Comparison of ENCODE assay signal across 1 cellular context in the genomic region with DNA sequence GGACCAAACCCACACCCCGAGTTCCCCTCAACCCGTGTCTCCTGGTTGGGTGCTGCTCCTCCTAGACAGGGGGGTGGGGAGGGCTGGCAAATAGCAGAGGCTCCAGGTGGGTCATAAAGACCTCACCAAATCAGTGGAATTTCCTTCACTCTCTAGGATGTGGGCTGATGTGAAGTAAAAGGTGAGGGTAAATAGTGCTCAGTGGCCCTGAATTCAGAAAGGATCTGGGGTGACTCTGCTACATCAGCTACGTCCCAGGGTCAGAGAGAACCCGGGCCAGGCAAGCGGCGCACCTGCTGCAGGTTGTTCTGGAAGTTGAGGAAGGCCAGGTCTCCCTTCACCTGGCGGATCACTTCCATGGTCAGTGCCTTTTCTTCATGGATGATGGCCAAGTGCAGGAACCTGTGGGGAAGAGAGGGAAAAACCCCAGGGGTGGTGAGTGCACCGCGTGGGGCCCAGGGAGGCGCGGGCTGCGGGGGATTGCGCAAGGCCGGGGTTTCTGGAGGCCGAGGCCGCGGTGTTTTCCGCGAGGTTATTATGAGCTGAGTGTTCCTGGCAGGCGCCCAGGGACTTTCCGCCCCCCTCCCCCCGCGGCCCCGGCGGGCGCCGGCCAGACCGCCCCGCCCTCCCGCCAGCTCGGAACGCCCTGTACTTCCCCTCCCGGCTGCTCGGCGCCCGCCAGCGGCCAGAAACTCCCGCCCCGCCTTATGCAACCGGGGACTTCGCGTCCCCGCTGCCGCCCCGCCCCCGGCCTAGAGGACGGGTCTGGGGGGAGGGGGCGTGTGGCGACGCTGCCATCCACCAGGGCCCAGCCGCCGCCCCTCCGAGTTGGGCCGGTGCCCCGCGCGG.
TF ChIP-seq lines count a peak whose summit lies in the region.

No MANE protein-coding gene starts in this region.

TF ChIP-seq in HepG2, 621 proteins besides CTCF, POLR2A, EP300 and RAD21 (continued from another document and continues in another):
- TF ChIP-seq, protein P1, sequence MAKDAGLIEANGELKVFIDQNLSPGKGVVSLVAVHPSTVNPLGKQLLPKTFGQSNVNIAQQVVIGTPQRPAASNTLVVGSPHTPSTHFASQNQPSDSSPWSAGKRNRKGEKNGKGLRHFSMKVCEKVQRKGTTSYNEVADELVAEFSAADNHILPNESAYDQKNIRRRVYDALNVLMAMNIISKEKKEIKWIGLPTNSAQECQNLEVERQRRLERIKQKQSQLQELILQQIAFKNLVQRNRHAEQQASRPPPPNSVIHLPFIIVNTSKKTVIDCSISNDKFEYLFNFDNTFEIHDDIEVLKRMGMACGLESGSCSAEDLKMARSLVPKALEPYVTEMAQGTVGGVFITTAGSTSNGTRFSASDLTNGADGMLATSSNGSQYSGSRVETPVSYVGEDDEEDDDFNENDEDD (CRISPR knock-in tag; IDR thresholded peaks at IDR 0.05; ENCODE audit: borderline replicate concordance), result peak; percentile 97
- TF ChIP-seq SOX6 (IDR thresholded peaks at IDR 0.05) (no peak), SOX6 (CRISPR knock-in tag; IDR thresholded peaks at IDR 0.05) (peak; percentile 95), ZNF441 (CRISPR knock-in tag; IDR thresholded peaks at IDR 0.05; ENCODE audit: borderline replicate concordance) (peak; percentile 89), CHD4 (IDR thresholded peaks at IDR 0.05; ENCODE audit: borderline replicate concordance, low read length) (peak; percentile 74), CEBPB (IDR thresholded peaks at IDR 0.05; ENCODE audit: borderline replicate concordance, low read depth, low read length) (peak; percentile 100), DNMT1 (CRISPR knock-in tag; IDR thresholded peaks at IDR 0.05) (peak; percentile 96), ZNF607 (CRISPR knock-in tag; IDR thresholded peaks at IDR 0.05; ENCODE audit: borderline replicate concordance) (peak; percentile 98), NBN (conservative IDR thresholded peaks at IDR 0.05) (no peak), SIX4 (CRISPR knock-in tag; IDR thresholded peaks at IDR 0.05) (peak; percentile 88; the same call in 1 of the 2 replicates), JUND (CRISPR knock-in tag; IDR thresholded peaks at IDR 0.05) (peak; percentile 82; the same call in 1 of the 2 replicates), HES4 (CRISPR knock-in tag; IDR thresholded peaks at IDR 0.05; ENCODE audit: borderline replicate concordance) (peak; percentile 7; the same call in 1 of the 2 replicates), TBL1XR1 (IDR thresholded peaks at IDR 0.05; ENCODE audit: borderline replicate concordance, low read length, partially characterized antibody) (peak; percentile 92), ZNF468 (CRISPR knock-in tag; IDR thresholded peaks at IDR 0.05) (peak; percentile 89), CENPT (CRISPR knock-in tag; IDR thresholded peaks at IDR 0.05; ENCODE audit: low read depth) (peak; percentile 56; the same call in 1 of the 2 replicates), NR3C1 (CRISPR knock-in tag; IDR thresholded peaks at IDR 0.05) (0 out of 2 replicates have a peak, but pooled peaks have one; percentile 51), RAD51 (IDR thresholded peaks at IDR 0.05; ENCODE audit: borderline replicate concordance) (no peak), REPIN1 (CRISPR knock-in tag; IDR thresholded peaks at IDR 0.05; ENCODE audit: borderline replicate concordance, low read depth) (peak; percentile 96), ZNF333 (CRISPR knock-in tag; IDR thresholded peaks at IDR 0.05; ENCODE audit: borderline replicate concordance) (peak; percentile 99), ZNF782 (CRISPR knock-in tag; IDR thresholded peaks at IDR 0.05; ENCODE audit: borderline replicate concordance) (peak; percentile 99), ZNF552 (CRISPR knock-in tag; IDR thresholded peaks at IDR 0.05; ENCODE audit: borderline replicate concordance) (peak; percentile 90), ZNF781 (CRISPR knock-in tag; IDR thresholded peaks at IDR 0.05; ENCODE audit: borderline replicate concordance, not compliant biosample characterization) (peak; percentile 90), IKZF4 (CRISPR knock-in tag; IDR thresholded peaks at IDR 0.05; ENCODE audit: borderline replicate concordance, low read depth, not compliant biosample characterization) (peak; percentile 86), ZNF124 (CRISPR knock-in tag; IDR thresholded peaks at IDR 0.05) (peak; percentile 99), ZNF878 (CRISPR knock-in tag; IDR thresholded peaks at IDR 0.05) (no peak), YEATS2 (CRISPR knock-in tag; IDR thresholded peaks at IDR 0.05; ENCODE audit: borderline replicate concordance) (peak; percentile 94), NR2F2 (IDR thresholded peaks at IDR 0.05; ENCODE audit: borderline replicate concordance, low read depth) (no peak), CREB1 (IDR thresholded peaks at IDR 0.05) (peak; percentile 13; the same call in 1 of the 2 replicates), CREB1 (CRISPR knock-in tag; IDR thresholded peaks at IDR 0.05) (no peak), REL (CRISPR knock-in tag; conservative IDR thresholded peaks at IDR 0.05) (no peak), YY1 (IDR thresholded peaks at IDR 0.05; ENCODE audit: insufficient read depth, insufficient replicate concordance, low read depth, low read length) (peak; percentile 79), U2AF1 (optimal IDR thresholded peaks at IDR 0.05; ENCODE audit: low read depth, low read length) (peak; percentile 34), ZNF724P (CRISPR knock-in tag; IDR thresholded peaks at IDR 0.05; ENCODE audit: borderline replicate concordance) (peak; percentile 71; the same call in 1 of the 2 replicates)
- TF ChIP-seq, protein P2, sequence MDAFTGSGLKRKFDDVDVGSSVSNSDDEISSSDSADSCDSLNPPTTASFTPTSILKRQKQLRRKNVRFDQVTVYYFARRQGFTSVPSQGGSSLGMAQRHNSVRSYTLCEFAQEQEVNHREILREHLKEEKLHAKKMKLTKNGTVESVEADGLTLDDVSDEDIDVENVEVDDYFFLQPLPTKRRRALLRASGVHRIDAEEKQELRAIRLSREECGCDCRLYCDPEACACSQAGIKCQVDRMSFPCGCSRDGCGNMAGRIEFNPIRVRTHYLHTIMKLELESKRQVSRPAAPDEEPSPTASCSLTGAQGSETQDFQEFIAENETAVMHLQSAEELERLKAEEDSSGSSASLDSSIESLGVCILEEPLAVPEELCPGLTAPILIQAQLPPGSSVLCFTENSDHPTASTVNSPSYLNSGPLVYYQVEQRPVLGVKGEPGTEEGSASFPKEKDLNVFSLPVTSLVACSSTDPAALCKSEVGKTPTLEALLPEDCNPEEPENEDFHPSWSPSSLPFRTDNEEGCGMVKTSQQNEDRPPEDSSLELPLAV (CRISPR knock-in tag; conservative IDR thresholded peaks at IDR 0.05; ENCODE audit: low read depth), result no peak
- TF ChIP-seq, protein P3, sequence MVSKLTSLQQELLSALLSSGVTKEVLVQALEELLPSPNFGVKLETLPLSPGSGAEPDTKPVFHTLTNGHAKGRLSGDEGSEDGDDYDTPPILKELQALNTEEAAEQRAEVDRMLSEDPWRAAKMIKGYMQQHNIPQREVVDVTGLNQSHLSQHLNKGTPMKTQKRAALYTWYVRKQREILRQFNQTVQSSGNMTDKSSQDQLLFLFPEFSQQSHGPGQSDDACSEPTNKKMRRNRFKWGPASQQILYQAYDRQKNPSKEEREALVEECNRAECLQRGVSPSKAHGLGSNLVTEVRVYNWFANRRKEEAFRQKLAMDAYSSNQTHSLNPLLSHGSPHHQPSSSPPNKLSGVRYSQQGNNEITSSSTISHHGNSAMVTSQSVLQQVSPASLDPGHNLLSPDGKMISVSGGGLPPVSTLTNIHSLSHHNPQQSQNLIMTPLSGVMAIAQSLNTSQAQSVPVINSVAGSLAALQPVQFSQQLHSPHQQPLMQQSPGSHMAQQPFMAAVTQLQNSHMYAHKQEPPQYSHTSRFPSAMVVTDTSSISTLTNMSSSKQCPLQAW (CRISPR knock-in tag; IDR thresholded peaks at IDR 0.05), result peak; percentile 98
- TF ChIP-seq, protein P4, sequence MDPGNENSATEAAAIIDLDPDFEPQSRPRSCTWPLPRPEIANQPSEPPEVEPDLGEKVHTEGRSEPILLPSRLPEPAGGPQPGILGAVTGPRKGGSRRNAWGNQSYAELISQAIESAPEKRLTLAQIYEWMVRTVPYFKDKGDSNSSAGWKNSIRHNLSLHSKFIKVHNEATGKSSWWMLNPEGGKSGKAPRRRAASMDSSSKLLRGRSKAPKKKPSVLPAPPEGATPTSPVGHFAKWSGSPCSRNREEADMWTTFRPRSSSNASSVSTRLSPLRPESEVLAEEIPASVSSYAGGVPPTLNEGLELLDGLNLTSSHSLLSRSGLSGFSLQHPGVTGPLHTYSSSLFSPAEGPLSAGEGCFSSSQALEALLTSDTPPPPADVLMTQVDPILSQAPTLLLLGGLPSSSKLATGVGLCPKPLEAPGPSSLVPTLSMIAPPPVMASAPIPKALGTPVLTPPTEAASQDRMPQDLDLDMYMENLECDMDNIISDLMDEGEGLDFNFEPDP (CRISPR knock-in tag; conservative IDR thresholded peaks at IDR 0.05), result peak; percentile 96; the same call in 1 of the 2 replicates
- TF ChIP-seq, protein P5, sequence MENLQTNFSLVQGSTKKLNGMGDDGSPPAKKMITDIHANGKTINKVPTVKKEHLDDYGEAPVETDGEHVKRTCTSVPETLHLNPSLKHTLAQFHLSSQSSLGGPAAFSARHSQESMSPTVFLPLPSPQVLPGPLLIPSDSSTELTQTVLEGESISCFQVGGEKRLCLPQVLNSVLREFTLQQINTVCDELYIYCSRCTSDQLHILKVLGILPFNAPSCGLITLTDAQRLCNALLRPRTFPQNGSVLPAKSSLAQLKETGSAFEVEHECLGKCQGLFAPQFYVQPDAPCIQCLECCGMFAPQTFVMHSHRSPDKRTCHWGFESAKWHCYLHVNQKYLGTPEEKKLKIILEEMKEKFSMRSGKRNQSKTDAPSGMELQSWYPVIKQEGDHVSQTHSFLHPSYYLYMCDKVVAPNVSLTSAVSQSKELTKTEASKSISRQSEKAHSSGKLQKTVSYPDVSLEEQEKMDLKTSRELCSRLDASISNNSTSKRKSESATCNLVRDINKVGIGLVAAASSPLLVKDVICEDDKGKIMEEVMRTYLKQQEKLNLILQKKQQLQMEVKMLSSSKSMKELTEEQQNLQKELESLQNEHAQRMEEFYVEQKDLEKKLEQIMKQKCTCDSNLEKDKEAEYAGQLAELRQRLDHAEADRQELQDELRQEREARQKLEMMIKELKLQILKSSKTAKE (CRISPR knock-in tag; IDR thresholded peaks at IDR 0.05; ENCODE audit: borderline replicate concordance), result no peak
- TF ChIP-seq, protein P6, sequence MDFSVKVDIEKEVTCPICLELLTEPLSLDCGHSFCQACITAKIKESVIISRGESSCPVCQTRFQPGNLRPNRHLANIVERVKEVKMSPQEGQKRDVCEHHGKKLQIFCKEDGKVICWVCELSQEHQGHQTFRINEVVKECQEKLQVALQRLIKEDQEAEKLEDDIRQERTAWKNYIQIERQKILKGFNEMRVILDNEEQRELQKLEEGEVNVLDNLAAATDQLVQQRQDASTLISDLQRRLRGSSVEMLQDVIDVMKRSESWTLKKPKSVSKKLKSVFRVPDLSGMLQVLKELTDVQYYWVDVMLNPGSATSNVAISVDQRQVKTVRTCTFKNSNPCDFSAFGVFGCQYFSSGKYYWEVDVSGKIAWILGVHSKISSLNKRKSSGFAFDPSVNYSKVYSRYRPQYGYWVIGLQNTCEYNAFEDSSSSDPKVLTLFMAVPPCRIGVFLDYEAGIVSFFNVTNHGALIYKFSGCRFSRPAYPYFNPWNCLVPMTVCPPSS (IDR thresholded peaks at IDR 0.05), result no peak
- TF ChIP-seq, protein P7, sequence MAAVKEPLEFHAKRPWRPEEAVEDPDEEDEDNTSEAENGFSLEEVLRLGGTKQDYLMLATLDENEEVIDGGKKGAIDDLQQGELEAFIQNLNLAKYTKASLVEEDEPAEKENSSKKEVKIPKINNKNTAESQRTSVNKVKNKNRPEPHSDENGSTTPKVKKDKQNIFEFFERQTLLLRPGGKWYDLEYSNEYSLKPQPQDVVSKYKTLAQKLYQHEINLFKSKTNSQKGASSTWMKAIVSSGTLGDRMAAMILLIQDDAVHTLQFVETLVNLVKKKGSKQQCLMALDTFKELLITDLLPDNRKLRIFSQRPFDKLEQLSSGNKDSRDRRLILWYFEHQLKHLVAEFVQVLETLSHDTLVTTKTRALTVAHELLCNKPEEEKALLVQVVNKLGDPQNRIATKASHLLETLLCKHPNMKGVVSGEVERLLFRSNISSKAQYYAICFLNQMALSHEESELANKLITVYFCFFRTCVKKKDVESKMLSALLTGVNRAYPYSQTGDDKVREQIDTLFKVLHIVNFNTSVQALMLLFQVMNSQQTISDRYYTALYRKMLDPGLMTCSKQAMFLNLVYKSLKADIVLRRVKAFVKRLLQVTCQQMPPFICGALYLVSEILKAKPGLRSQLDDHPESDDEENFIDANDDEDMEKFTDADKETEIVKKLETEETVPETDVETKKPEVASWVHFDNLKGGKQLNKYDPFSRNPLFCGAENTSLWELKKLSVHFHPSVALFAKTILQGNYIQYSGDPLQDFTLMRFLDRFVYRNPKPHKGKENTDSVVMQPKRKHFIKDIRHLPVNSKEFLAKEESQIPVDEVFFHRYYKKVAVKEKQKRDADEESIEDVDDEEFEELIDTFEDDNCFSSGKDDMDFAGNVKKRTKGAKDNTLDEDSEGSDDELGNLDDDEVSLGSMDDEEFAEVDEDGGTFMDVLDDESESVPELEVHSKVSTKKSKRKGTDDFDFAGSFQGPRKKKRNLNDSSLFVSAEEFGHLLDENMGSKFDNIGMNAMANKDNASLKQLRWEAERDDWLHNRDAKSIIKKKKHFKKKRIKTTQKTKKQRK (IDR thresholded peaks at IDR 0.05; ENCODE audit: low read length), result no peak
- TF ChIP-seq, protein P8, sequence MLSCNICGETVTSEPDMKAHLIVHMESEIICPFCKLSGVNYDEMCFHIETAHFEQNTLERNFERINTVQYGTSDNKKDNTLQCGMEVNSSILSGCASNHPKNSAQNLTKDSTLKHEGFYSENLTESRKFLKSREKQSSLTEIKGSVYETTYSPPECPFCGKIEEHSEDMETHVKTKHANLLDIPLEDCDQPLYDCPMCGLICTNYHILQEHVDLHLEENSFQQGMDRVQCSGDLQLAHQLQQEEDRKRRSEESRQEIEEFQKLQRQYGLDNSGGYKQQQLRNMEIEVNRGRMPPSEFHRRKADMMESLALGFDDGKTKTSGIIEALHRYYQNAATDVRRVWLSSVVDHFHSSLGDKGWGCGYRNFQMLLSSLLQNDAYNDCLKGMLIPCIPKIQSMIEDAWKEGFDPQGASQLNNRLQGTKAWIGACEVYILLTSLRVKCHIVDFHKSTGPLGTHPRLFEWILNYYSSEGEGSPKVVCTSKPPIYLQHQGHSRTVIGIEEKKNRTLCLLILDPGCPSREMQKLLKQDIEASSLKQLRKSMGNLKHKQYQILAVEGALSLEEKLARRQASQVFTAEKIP (CRISPR knock-in tag; IDR thresholded peaks at IDR 0.05; ENCODE audit: borderline replicate concordance), result no peak
- TF ChIP-seq, protein P9, sequence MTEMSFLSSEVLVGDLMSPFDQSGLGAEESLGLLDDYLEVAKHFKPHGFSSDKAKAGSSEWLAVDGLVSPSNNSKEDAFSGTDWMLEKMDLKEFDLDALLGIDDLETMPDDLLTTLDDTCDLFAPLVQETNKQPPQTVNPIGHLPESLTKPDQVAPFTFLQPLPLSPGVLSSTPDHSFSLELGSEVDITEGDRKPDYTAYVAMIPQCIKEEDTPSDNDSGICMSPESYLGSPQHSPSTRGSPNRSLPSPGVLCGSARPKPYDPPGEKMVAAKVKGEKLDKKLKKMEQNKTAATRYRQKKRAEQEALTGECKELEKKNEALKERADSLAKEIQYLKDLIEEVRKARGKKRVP (CRISPR knock-in tag; IDR thresholded peaks at IDR 0.05), result no peak
